8 cellular contexts compared by ENCODE assay signal in genomic region chr7:130894146-130895005, GRCh38.
DNase-seq lines count a peak whose midpoint lies in the region; ATAC-seq and TF ChIP-seq lines count a peak whose summit lies in the region.

No MANE protein-coding gene starts in this region.

- H3K4me2 ChIP-seq in fibroblast of lung (ENCODE audit: extremely low read depth, insufficient read depth, low read length) = peak overlapping the region; percentile 41

- peak in 3 of 4 experiments; percentile 4 to 25 (median 24) for ATAC-seq in T-cell (replicated peaks in 1 of 4)
- no peak for ATAC-seq in HG03159 (IDR thresholded peaks at IDR 0.05; ENCODE audit: unreplicated experiment)

- peak overlapping the region; percentile 76 to 87 for H3K27ac Mint-ChIP-seq in T-cell

- TF ChIP-seq CTCF in fibroblast of lung (conservative IDR thresholded peaks at IDR 0.05 in 1 of 2, IDR thresholded peaks at IDR 0.05 in 1 of 2; ENCODE audit: low read depth in 1 of 2, low read length in 2 of 2) = no peak

- H3K27me3 ChIP-seq in fibroblast of lung (ENCODE audit: control insufficient read depth, insufficient read depth, low read length) = no peaks in the 10 kb centered on the region

- CTCF ChIA-PET in T-cell (lab: Charles Lee) = interaction anchor here (0.6 to 6.1 kb wide), 10 partner anchors 10 to 1794 kb away, joined by 3 to 78 read pairs (median 4); no protein-coding TSS in a partner anchor

- POLR2A ChIA-PET in T-cell (lab: Charles Lee) = interaction anchor here (0.5 to 1.1 kb wide), 4 partner anchors 18 to 212 kb away, joined by 3 to 7 read pairs (median 4); no protein-coding TSS in a partner anchor

- no peaks in the 10 kb centered on the region for H3K9me3 ChIP-seq in fibroblast of lung (ENCODE audit: control insufficient read depth, insufficient read depth, low read depth, low read length)

- no peak overlapping the region for H3K4me3 ChIP-seq in fibroblast of lung (replicated peaks in 1 of 4; ENCODE audit: control extremely low read depth in 1 of 4, insufficient read depth in 1 of 4, low read depth in 3 of 4, low read length in 4 of 4)

- H3K4me3 Mint-ChIP-seq in T-cell = peak overlapping the region in 2 of 3 donors; percentile 21 to 71

- H3K4me1 Mint-ChIP-seq in T-cell = peaks cover 47 to 76% (median 67%) of the 10 kb centered on the region in 3 donors

- no peak overlapping the region for H2AFZ ChIP-seq in fibroblast of lung (ENCODE audit: low read length)

- H3K4me1 ChIP-seq in fibroblast of lung (ENCODE audit: control insufficient read depth, extremely low read depth, insufficient read depth, low read length) = peaks cover 48% of the 10 kb centered on the region

- no peaks in the 10 kb centered on the region for H4K20me1 ChIP-seq in fibroblast of lung (ENCODE audit: control insufficient read depth, extremely low read depth, insufficient read depth, low read length)

- H3K36me3 ChIP-seq in fibroblast of lung (ENCODE audit: control insufficient read depth, insufficient read depth, low read length) = peaks cover 32% of the 10 kb centered on the region

- H3K9me3 Mint-ChIP-seq in T-cell = no peaks in the 10 kb centered on the region

- no peak overlapping the region for H3K9ac ChIP-seq in fibroblast of lung (ENCODE audit: insufficient read depth, low read length)

- peaks cover 92% of the 10 kb centered on the region for H3K79me2 ChIP-seq in fibroblast of lung (ENCODE audit: control insufficient read depth, insufficient read depth, low read length)

- peak; percentile 70 for DNase-seq in NCI-H146 (lab: John Stamatoyannopoulos, UW)
- DNase-seq in NCI-H146 treated with DMSO at 0.1 percent for 48 hours (lab: John Stamatoyannopoulos, UW; ENCODE audit: unreplicated experiment) = no peak
- DNase-seq in T-cell = no peak
- DNase-seq in fibroblast of lung (ENCODE audit: low read depth in 2 of 2) = peak; percentile 72 to 78
- DNase-seq in renal cortical epithelial cell (ENCODE audit: low read depth) = peak; percentile 91
- no peak for DNase-seq in DMS153 (lab: John Stamatoyannopoulos, UW)
- DNase-seq in NCI-H446 treated with DMSO at 0.1 percent for 48 hours (lab: John Stamatoyannopoulos, UW) = no peak

- no peaks in the 10 kb centered on the region for H3K27me3 Mint-ChIP-seq in T-cell

- H3K36me3 Mint-ChIP-seq in T-cell = peaks cover 57% of the 10 kb centered on the region

- H3K27ac ChIP-seq in fibroblast of lung (ENCODE audit: insufficient read depth, low read length) = peak overlapping the region; percentile 86

Comparison
In these comparisons a context has a peak if more than half of its experiments do, and no peak if none do; other contexts are left out.
1. DNase-seq: peak in NCI-H146 (single experiment), fibroblast of lung (2 of 2) and renal cortical epithelial cell (single experiment); none in NCI-H146 treated with DMSO at 0.1 percent for 48 hours (single experiment), T-cell (0 of 34), DMS153 (single experiment) and NCI-H446 treated with DMSO at 0.1 percent for 48 hours (single experiment).